In genomic region chr1:185045793-185046441, GRCh38 we compare ENCODE assay signal across 8 cellular contexts. TPM values are rescaled to one million over a fixed set of nuclear protein-coding genes. Genes with fewer than 3 reads are reported as not detected.
A peak's percentile ranks its signal among the peaks of the same experiment; 100 is the strongest.
DNase-seq lines count a peak whose midpoint lies in the region; TF ChIP-seq lines count a peak whose summit lies in the region.

No MANE protein-coding gene starts in this region.

- peaks cover 19% of the 10 kb centered on the region for H3K27me3 Mint-ChIP-seq in T-helper 1 cell treated with Interleukin-12 subunit alpha and Interleukin-12 subunit beta and Interleukin-4 antibody, amounts not matched to agents 30 μg/mL and 1 μg/mL, for 36 hours (ENCODE audit: low read depth)

- no peaks in the 10 kb centered on the region for H3K9me3 Mint-ChIP-seq in T-helper 1 cell treated with Interleukin-12 subunit alpha and Interleukin-12 subunit beta and Interleukin-4 antibody, amounts not matched to agents 30 μg/mL and 1 μg/mL, for 36 hours

- peak overlapping the region; percentile 94 for H3K4me3 Mint-ChIP-seq in T-helper 1 cell treated with Interleukin-12 subunit alpha and Interleukin-12 subunit beta and Interleukin-4 antibody, amounts not matched to agents 30 μg/mL and 1 μg/mL, for 36 hours

- no peaks in the 10 kb centered on the region for H3K36me3 Mint-ChIP-seq in T-helper 1 cell treated with Interleukin-12 subunit alpha and Interleukin-12 subunit beta and Interleukin-4 antibody, amounts not matched to agents 30 μg/mL and 1 μg/mL, for 36 hours (ENCODE audit: low read depth)

- in situ Hi-C loops in Caki2 (cut with HindIII; ENCODE audit: low pct_unique_long_range_greater_than_20kb, low sequenced_read_pairs) = no loop called here

- peaks cover 19% of the 10 kb centered on the region for H3K4me1 Mint-ChIP-seq in T-helper 1 cell treated with Interleukin-12 subunit alpha and Interleukin-12 subunit beta and Interleukin-4 antibody, amounts not matched to agents 30 μg/mL and 1 μg/mL, for 36 hours (ENCODE audit: low read depth)

- DNase-seq in Caki2 (ENCODE audit: low read depth) (peak; percentile 23), GM20000 (ENCODE audit: low spot score) (peak; percentile 74), HT1080 (ENCODE audit: low read depth) (peak; percentile 17), cerebellum (ENCODE audit: low spot score) (peak; percentile 40), left kidney (ENCODE audit: low read depth, low spot score) (peak; percentile 86), NCI-H226 (no peak)
- peak; percentile 14 to 15 for DNase-seq in stimulated activated CD4-positive, alpha-beta T cell treated with anti-CD3 and anti-CD28 coated beads, Interleukin-4, amount 100 ng/mL, for 48 hours (ENCODE audit: low read depth in 2 of 2)

- TF ChIP-seq CTCF in GM20000 (IDR thresholded peaks at IDR 0.05; ENCODE audit: extremely low read depth, missing control alignments) = no peak

- H3K27ac Mint-ChIP-seq in T-helper 1 cell treated with Interleukin-12 subunit alpha and Interleukin-12 subunit beta and Interleukin-4 antibody, amounts not matched to agents 30 μg/mL and 1 μg/mL, for 36 hours = peak overlapping the region; percentile 75

RNA-seq across cellular contexts. Expression of gene RNF2, which starts 0.6 kb away (rescaled TPM):
- total RNA-seq in Caki2 (2014; rRNA removed; shearing (Covaris generic); ENCODE audit: low replicate concordance) = 26.3 and 29.4 TPM in 2 replicates
- 18.7 and 24.1 TPM in 2 replicates for total RNA-seq in HT1080 (2014; rRNA removed; shearing (Covaris generic))
- 17.0 and 20.7 TPM in 2 replicates for polyA plus RNA-seq in HT1080 (2015; cell fraction: cytosol; rRNA removed)
- polyA plus RNA-seq in HT1080 (2015; cell fraction: nucleus; rRNA removed) = 10.7 and 11.5 TPM in 2 replicates
- total RNA-seq in cerebellum = 53.0 TPM
